20 cellular contexts compared by ENCODE assay signal in genomic region chr1:203934651-203935050, GRCh38.
"Had no signal": no experiment of that assay in that cellular context is flagged by ENCODE, and none has a peak within 500 bp of the region (broad histone marks: within the 10 kb centered on the region; RNA-seq: fewer than 3 reads in every experiment).

No MANE protein-coding gene starts in this region.

- DNase-seq: activated CD4-positive, alpha-beta T cell treated with anti-CD3 and anti-CD28 coated beads, Interleukin-2, amount 10 ng/mL, durations not matched to agents 24 days and 14 days; activated CD4-positive, alpha-beta T cell treated with anti-CD3 and anti-CD28 coated beads, Interleukin-2, amount 50 U/mL, for 48 hours; activated CD8-positive, alpha-beta memory T cell treated with anti-CD3 and anti-CD28 coated beads, Interleukin-2, amount 50 U/mL, for 4 hours; activated effector memory CD4-positive, alpha-beta T cell treated with Interleukin-2 at 50 U/mL for 16 hours; activated naive CD4-positive, alpha-beta T cell treated with anti-CD3 and anti-CD28 coated beads, Interleukin-2, amount 10 ng/mL, durations not matched to agents 7 days and 5 days; activated naive CD8-positive, alpha-beta T cell treated with anti-CD3 and anti-CD28 coated beads, Interleukin-2, amount 50 U/mL, for 24 hours; activated T-cell treated with anti-CD3 and anti-CD28 coated beads, Interleukin-2, amount 50 U/mL, for 48 hours; anterior cingulate cortex; central memory CD4-positive, alpha-beta T cell; KBM-7; NCI-H1092 treated with DMSO at 0.1 percent for 48 hours; NCI-H1436 treated with DMSO at 0.1 percent for 48 hours; NCI-H1694 treated with DMSO at 0.1 percent for 48 hours; NCI-H2029; NCI-H345; NCI-H524 treated with DMSO at 0.1 percent for 48 hours; NK-92 treated with Interleukin-12 subunit alpha and Interleukin-12 subunit beta, amount 100 ng/mL, for 24 hours; SHP77 treated with DMSO at 0.1 percent for 48 hours; SK-N-SH had no signal

- H3K4me3 ChIP-seq: SJSA1 had no signal

- H3K27me3 ChIP-seq: SJSA1 had no signal

- H3K4me2 ChIP-seq: SK-N-SH had no signal

- H3K36me3 ChIP-seq: SJSA1 had no signal

- H3K9me3 ChIP-seq: SJSA1, SK-N-SH had no signal

- H3K27ac ChIP-seq: SJSA1 had no signal

- H3K9ac ChIP-seq: SK-N-SH had no signal

- H3K9me2 ChIP-seq: SK-N-SH had no signal

- ATAC-seq: activated naive CD8-positive, alpha-beta T cell treated with anti-CD3 and anti-CD28 coated beads, Interleukin-2, amount 50 U/mL, for 24 hours had no signal
